ENCODE assay signal across 38 cellular contexts in genomic region chr6:130337534-130337933, GRCh38.
"Had no signal": no experiment of that assay in that cellular context is flagged by ENCODE, and none has a peak within 500 bp of the region (broad histone marks: within the 10 kb centered on the region; RNA-seq: fewer than 3 reads in every experiment).

No MANE protein-coding gene starts in this region.

- H3K36me3 ChIP-seq: Peyer's patch, SJSA1 had no signal

- H3K4me3 ChIP-seq: Peyer's patch, SJSA1 had no signal

- H3K9me3 ChIP-seq: Peyer's patch, SJSA1, SK-N-SH had no signal

- H3K4me3 Mint-ChIP-seq: activated CD4-positive, alpha-beta T cell treated with anti-CD3 and anti-CD28 coated beads for 36 hours; activated CD4-positive, alpha-beta T cell treated with anti-CD3 and anti-CD28 coated beads, Interleukin-2, amount 10 ng/mL, durations not matched to agents 7 days and 5 days; activated CD8-positive, alpha-beta T cell treated with anti-CD3 and anti-CD28 coated beads, Interleukin-2, amount 10 ng/mL, durations not matched to agents 7 days and 5 days; activated naive CD4-positive, alpha-beta T cell treated with anti-CD3 and anti-CD28 coated beads, Interleukin-2, amount 50 U/mL, for 24 hours; activated naive CD8-positive, alpha-beta T cell treated with anti-CD3 and anti-CD28 coated beads, Interleukin-2, amount 10 ng/mL, durations not matched to agents 7 days and 5 days; activated T-cell treated with anti-CD3 and anti-CD28 coated beads, Interleukin-2, amount 50 U/mL, for 24 hours; brain; T-helper 1 cell treated with Interleukin-12 subunit alpha and Interleukin-12 subunit beta and Interleukin-4 antibody, amounts not matched to agents 30 μg/mL and 1 μg/mL, for 36 hours; T-helper 2 cell treated with Interferon-gamma antibody and Interleukin-4, amounts not matched to agents 5 μg/mL and 100 μg/mL, for 36 hours; WTC11 had no signal

- H3K27me3 ChIP-seq: Peyer's patch, SJSA1 had no signal

- H3K27me3 Mint-ChIP-seq: activated CD4-positive, alpha-beta T cell treated with anti-CD3 and anti-CD28 coated beads for 36 hours; activated CD4-positive, alpha-beta T cell treated with anti-CD3 and anti-CD28 coated beads, Interleukin-2, amount 10 ng/mL, durations not matched to agents 7 days and 5 days; activated naive CD4-positive, alpha-beta T cell treated with anti-CD3 and anti-CD28 coated beads, Interleukin-2, amount 50 U/mL, for 24 hours; activated T-cell treated with anti-CD3 and anti-CD28 coated beads, Interleukin-2, amount 50 U/mL, for 24 hours; brain had no signal

- H3K36me3 Mint-ChIP-seq: brain had no signal

- FAIRE-seq: astrocyte, bronchial epithelial cell, TTC549 had no signal

- H3K27ac Mint-ChIP-seq: activated CD4-positive, alpha-beta T cell treated with anti-CD3 and anti-CD28 coated beads for 36 hours; activated CD4-positive, alpha-beta T cell treated with anti-CD3 and anti-CD28 coated beads, Interleukin-2, amount 10 ng/mL, durations not matched to agents 7 days and 5 days; activated CD8-positive, alpha-beta T cell treated with anti-CD3 and anti-CD28 coated beads, Interleukin-2, amount 10 ng/mL, durations not matched to agents 7 days and 5 days; activated naive CD4-positive, alpha-beta T cell treated with anti-CD3 and anti-CD28 coated beads, Interleukin-2, amount 50 U/mL, for 24 hours; activated naive CD8-positive, alpha-beta T cell treated with anti-CD3 and anti-CD28 coated beads, Interleukin-2, amount 10 ng/mL, durations not matched to agents 7 days and 5 days; activated T-cell treated with anti-CD3 and anti-CD28 coated beads, Interleukin-2, amount 50 U/mL, for 24 hours; activated T-helper 2 cell treated with anti-CD3 and anti-CD28 coated beads, Interferon-gamma antibody, Interleukin-2, Interleukin-4, amounts not matched to agents 10 μg/mL and 5 μg/mL and 100 μg/mL, durations not matched to agents 14 hours and 24 hours and 36 hours; brain; T-helper 1 cell treated with Interleukin-12 subunit alpha and Interleukin-12 subunit beta and Interleukin-4 antibody, amounts not matched to agents 30 μg/mL and 1 μg/mL, for 36 hours; T-helper 2 cell treated with Interferon-gamma antibody and Interleukin-4, amounts not matched to agents 5 μg/mL and 100 μg/mL, for 36 hours; WTC11 had no signal

- ATAC-seq: activated CD4-positive, alpha-beta T cell treated with anti-CD3 and anti-CD28 coated beads for 36 hours; activated CD4-positive, CD25-positive, alpha-beta regulatory T cell treated with anti-CD3 and anti-CD28 coated beads, Interleukin-2, amount 50 U/mL, for 24 hours; activated CD8-positive, alpha-beta T cell treated with anti-CD3 and anti-CD28 coated beads, Interleukin-2, amount 10 ng/mL, durations not matched to agents 7 days and 5 days; PC-3; WTC11 had no signal

- H3K4me2 ChIP-seq: KMS-11, SK-N-SH had no signal

- H3K4me1 ChIP-seq: Peyer's patch, SJSA1 had no signal

- DNase-seq: activated CD4-positive, alpha-beta T cell treated with anti-CD3 and anti-CD28 coated beads for 36 hours; activated CD4-positive, alpha-beta T cell treated with anti-CD3 and anti-CD28 coated beads, Interleukin-2, amount 10 ng/mL, durations not matched to agents 7 days and 5 days; activated CD4-positive, alpha-beta T cell treated with anti-CD3 and anti-CD28 coated beads, Interleukin-2, amount 50 U/mL, for 48 hours; activated CD8-positive, alpha-beta T cell treated with anti-CD3 and anti-CD28 coated beads, Interleukin-2, amount 10 ng/mL, durations not matched to agents 7 days and 5 days; activated gamma-delta T cell; activated naive CD4-positive, alpha-beta T cell treated with Interleukin-2 at 50 U/mL for 16 hours; activated naive CD8-positive, alpha-beta T cell treated with anti-CD3 and anti-CD28 coated beads, Interleukin-2, amount 10 ng/mL, durations not matched to agents 7 days and 5 days; activated T-cell treated with anti-CD3 and anti-CD28 coated beads, Interleukin-2, amount 50 U/mL, for 24 hours; amygdala; caudate nucleus; NCI-H1092 treated with DMSO at 0.1 percent for 48 hours; NCI-H1417; NCI-H146; NCI-H187; NCI-H2029 treated with DMSO at 0.1 percent for 48 hours; NCI-H2107; NCI-H2171; NCI-H510A; NCI-H526; NCI-H748 treated with DMSO at 0.1 percent for 48 hours; NK-92 treated with Interleukin-12 subunit alpha and Interleukin-12 subunit beta, amount 100 ng/mL, for 24 hours; PC-3; RPMI8226; SHP77 treated with DMSO at 0.1 percent for 48 hours; SK-N-SH had no signal

- H3K27ac ChIP-seq: KMS-11, Peyer's patch, SJSA1 had no signal

- H3K9ac ChIP-seq: KMS-11, SK-N-SH had no signal

- H3K4me1 Mint-ChIP-seq: activated CD4-positive, alpha-beta T cell treated with anti-CD3 and anti-CD28 coated beads for 36 hours; activated CD4-positive, alpha-beta T cell treated with anti-CD3 and anti-CD28 coated beads, Interleukin-2, amount 10 ng/mL, durations not matched to agents 7 days and 5 days; activated naive CD4-positive, alpha-beta T cell treated with anti-CD3 and anti-CD28 coated beads, Interleukin-2, amount 50 U/mL, for 24 hours; activated naive CD8-positive, alpha-beta T cell treated with anti-CD3 and anti-CD28 coated beads, Interleukin-2, amount 10 ng/mL, durations not matched to agents 7 days and 5 days; brain; WTC11 had no signal
